11 cellular contexts compared by ENCODE assay signal in the genomic region with DNA sequence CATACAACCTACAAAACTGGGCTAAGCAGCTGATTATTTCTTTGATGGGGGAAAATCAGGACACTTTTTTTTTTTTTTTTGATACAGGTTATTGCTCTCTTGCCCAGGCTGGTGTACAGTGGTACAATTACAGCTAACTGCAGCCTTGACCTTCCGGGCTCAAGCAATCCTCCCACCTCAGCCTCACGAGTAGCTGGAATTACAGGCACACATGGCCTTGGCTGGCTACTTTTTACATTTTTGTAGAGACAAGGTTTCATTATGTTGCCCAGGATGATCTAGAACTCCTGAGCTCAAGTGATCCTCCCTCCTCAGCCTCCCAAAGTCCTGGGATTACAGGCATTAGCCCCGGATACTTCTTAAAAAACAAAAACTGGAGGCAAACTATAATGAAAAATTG.
"Had no signal": no experiment of that assay in that cellular context is flagged by ENCODE, and none has a peak within 500 bp of the region (broad histone marks: within the 10 kb centered on the region; RNA-seq: fewer than 3 reads in every experiment).

No MANE protein-coding gene starts in this region.

- H3K9ac ChIP-seq: GM23248 had no signal

- H2AFZ ChIP-seq: GM23248, GM23338 had no signal

- H3K27ac Mint-ChIP-seq: GM23338, H9, HFFc6 had no signal

- ATAC-seq: GM23338, HCT116 had no signal

- H3K4me2 ChIP-seq: GM23338 had no signal

- FAIRE-seq: H1, H54 had no signal

- H3K27ac ChIP-seq: GM23248 had no signal

- H3K9me3 ChIP-seq: HAP-1 had no signal

- H3K4me1 Mint-ChIP-seq: GM23338 had no signal

- H3K4me3 Mint-ChIP-seq: GM23338, H9, HFFc6 had no signal

- DNase-seq: GM23248, GOT3, H7, H9, HCEC 1CT, HFFc6 had no signal

- H3K9me3 Mint-ChIP-seq: GM23338, H9, HFFc6 had no signal

- H3K4me3 ChIP-seq: GM23248, GM23338, HAP-1 had no signal

- H3K36me3 ChIP-seq: HAP-1 had no signal
